Comparison of ENCODE assay signal across 1 cellular context in the genomic region with DNA sequence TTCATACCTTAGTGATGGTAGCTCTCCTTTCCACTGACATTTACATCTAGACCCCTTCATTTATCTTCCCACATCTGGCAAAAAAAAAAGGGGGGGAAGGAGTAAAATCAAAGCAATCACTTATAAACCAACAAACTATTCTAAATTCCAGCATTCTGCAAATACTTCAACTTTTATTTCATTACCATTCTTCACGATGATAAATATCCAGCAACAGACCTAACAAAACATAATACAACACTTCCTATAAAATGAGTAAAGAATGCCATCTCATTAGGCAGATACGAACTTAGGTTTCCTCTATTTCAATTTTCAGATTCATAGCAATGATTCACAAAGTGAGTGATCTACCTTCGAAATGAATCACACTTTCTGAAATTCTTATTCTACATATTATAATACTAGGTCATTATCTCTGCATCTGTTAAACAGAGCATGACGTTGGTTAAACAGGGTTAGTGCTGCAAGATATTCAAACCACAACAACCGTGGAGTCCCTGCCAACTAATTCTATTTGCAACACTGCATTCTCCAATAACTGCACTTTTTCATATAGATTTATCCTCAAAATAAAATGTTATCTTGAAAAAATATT.
TF ChIP-seq lines count a peak whose summit lies in the region.

A gene with protein sequence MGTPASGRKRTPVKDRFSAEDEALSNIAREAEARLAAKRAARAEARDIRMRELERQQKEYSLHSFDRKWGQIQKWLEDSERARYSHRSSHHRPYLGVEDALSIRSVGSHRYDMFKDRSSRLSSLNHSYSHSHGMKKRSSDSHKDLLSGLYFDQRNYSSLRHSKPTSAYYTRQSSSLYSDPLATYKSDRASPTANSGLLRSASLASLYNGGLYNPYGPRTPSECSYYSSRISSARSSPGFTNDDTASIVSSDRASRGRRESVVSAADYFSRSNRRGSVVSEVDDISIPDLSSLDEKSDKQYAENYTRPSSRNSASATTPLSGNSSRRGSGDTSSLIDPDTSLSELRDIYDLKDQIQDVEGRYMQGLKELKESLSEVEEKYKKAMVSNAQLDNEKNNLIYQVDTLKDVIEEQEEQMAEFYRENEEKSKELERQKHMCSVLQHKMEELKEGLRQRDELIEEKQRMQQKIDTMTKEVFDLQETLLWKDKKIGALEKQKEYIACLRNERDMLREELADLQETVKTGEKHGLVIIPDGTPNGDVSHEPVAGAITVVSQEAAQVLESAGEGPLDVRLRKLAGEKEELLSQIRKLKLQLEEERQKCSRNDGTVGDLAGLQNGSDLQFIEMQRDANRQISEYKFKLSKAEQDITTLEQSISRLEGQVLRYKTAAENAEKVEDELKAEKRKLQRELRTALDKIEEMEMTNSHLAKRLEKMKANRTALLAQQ (minus strand): TSS at position 51 of the 595 bp plus-strand sequence. CDS start 25,599 bp downstream, outside the sequence.

TF ChIP-seq in GM12878, 131 proteins besides CTCF, POLR2A, EP300 and RAD21 (continued from another document):
- TF ChIP-seq, protein P1, sequence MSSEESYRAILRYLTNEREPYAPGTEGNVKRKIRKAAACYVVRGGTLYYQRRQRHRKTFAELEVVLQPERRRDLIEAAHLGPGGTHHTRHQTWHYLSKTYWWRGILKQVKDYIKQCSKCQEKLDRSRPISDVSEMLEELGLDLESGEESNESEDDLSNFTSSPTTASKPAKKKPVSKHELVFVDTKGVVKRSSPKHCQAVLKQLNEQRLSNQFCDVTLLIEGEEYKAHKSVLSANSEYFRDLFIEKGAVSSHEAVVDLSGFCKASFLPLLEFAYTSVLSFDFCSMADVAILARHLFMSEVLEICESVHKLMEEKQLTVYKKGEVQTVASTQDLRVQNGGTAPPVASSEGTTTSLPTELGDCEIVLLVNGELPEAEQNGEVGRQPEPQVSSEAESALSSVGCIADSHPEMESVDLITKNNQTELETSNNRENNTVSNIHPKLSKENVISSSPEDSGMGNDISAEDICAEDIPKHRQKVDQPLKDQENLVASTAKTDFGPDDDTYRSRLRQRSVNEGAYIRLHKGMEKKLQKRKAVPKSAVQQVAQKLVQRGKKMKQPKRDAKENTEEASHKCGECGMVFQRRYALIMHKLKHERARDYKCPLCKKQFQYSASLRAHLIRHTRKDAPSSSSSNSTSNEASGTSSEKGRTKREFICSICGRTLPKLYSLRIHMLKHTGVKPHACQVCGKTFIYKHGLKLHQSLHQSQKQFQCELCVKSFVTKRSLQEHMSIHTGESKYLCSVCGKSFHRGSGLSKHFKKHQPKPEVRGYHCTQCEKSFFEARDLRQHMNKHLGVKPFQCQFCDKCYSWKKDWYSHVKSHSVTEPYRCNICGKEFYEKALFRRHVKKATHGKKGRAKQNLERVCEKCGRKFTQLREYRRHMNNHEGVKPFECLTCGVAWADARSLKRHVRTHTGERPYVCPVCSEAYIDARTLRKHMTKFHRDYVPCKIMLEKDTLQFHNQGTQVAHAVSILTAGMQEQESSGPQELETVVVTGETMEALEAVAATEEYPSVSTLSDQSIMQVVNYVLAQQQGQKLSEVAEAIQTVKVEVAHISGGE (CRISPR knock-in tag; IDR thresholded peaks at IDR 0.05) = no peak
- TF ChIP-seq ASH2L (IDR thresholded peaks at IDR 0.05; ENCODE audit: borderline replicate concordance, low read depth) (no peak), MYC (IDR thresholded peaks at IDR 0.05; ENCODE audit: insufficient read depth, insufficient read length, insufficient replicate concordance, low read length, severe bottlenecking) (no peak), FOXM1 (IDR thresholded peaks at IDR 0.05; ENCODE audit: low read depth, low read length) (peak; percentile 86; the same call in 1 of the 2 replicates), CHD2 (IDR thresholded peaks at IDR 0.05; ENCODE audit: borderline replicate concordance, low read depth, low read length) (no peak), RELA (IDR thresholded peaks at IDR 0.05; ENCODE audit: borderline replicate concordance, partially characterized antibody) (no peak), NBN (IDR thresholded peaks at IDR 0.05) (no peak), STAT1 (conservative IDR thresholded peaks at IDR 0.05) (no peak), ZBED1 (IDR thresholded peaks at IDR 0.05; ENCODE audit: borderline replicate concordance) (no peak), ZNF274 (IDR thresholded peaks at IDR 0.05; ENCODE audit: insufficient read depth, insufficient read length) (no peak), TCF7 (IDR thresholded peaks at IDR 0.05; ENCODE audit: borderline replicate concordance) (peak; percentile 27; the same call in 1 of the 2 replicates), MEF2A (IDR thresholded peaks at IDR 0.05; ENCODE audit: insufficient read depth, low read depth, low read length) (0 out of 2 replicates have a peak, but pooled peaks have one; percentile 45), HDAC2 (IDR thresholded peaks at IDR 0.05) (no peak), SIN3A (IDR thresholded peaks at IDR 0.05; ENCODE audit: low read depth, low read length) (no peak), MEF2B (IDR thresholded peaks at IDR 0.05; ENCODE audit: partially characterized antibody, poor library complexity, severe bottlenecking) (peak; percentile 38), SUPT20H (IDR thresholded peaks at IDR 0.05; ENCODE audit: borderline replicate concordance, control insufficient read depth, low read depth, low read length) (no peak), EED (IDR thresholded peaks at IDR 0.05; ENCODE audit: low read depth) (no peak), SMAD1 (IDR thresholded peaks at IDR 0.05; ENCODE audit: low read depth, partially characterized antibody) (no peak), CREB1 (IDR thresholded peaks at IDR 0.05; ENCODE audit: low read depth) (peak; percentile 60; the same call in 1 of the 2 replicates), EZH2 (IDR thresholded peaks at IDR 0.05; ENCODE audit: borderline replicate concordance, control insufficient read depth, low read depth, low read length) (no peak), ZNF384 (IDR thresholded peaks at IDR 0.05; ENCODE audit: borderline replicate concordance, low read depth, low read length) (no peak), BMI1 (IDR thresholded peaks at IDR 0.05; ENCODE audit: borderline replicate concordance) (peak; percentile 65; the same call in 1 of the 2 replicates), ZSCAN29 (IDR thresholded peaks at IDR 0.05) (no peak)
- TF ChIP-seq, protein P2, sequence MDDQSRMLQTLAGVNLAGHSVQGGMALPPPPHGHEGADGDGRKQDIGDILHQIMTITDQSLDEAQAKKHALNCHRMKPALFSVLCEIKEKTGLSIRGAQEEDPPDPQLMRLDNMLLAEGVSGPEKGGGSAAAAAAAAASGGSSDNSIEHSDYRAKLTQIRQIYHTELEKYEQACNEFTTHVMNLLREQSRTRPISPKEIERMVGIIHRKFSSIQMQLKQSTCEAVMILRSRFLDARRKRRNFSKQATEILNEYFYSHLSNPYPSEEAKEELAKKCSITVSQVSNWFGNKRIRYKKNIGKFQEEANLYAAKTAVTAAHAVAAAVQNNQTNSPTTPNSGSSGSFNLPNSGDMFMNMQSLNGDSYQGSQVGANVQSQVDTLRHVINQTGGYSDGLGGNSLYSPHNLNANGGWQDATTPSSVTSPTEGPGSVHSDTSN (IDR thresholded peaks at IDR 0.05; ENCODE audit: insufficient replicate concordance, low read depth, low read length) = no peak
- TF ChIP-seq, protein P3, sequence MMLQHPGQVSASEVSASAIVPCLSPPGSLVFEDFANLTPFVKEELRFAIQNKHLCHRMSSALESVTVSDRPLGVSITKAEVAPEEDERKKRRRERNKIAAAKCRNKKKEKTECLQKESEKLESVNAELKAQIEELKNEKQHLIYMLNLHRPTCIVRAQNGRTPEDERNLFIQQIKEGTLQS (IDR thresholded peaks at IDR 0.05; ENCODE audit: borderline replicate concordance, extremely low read depth, low read depth, low read length) = no peak
- TF ChIP-seq, protein P4, sequence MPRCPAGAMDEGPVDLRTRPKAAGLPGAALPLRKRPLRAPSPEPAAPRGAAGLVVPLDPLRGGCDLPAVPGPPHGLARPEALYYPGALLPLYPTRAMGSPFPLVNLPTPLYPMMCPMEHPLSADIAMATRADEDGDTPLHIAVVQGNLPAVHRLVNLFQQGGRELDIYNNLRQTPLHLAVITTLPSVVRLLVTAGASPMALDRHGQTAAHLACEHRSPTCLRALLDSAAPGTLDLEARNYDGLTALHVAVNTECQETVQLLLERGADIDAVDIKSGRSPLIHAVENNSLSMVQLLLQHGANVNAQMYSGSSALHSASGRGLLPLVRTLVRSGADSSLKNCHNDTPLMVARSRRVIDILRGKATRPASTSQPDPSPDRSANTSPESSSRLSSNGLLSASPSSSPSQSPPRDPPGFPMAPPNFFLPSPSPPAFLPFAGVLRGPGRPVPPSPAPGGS (IDR thresholded peaks at IDR 0.05; ENCODE audit: borderline replicate concordance, insufficient read depth, low read depth, low read length, poor library complexity, severe bottlenecking) = no peak
- TF ChIP-seq, protein P5, sequence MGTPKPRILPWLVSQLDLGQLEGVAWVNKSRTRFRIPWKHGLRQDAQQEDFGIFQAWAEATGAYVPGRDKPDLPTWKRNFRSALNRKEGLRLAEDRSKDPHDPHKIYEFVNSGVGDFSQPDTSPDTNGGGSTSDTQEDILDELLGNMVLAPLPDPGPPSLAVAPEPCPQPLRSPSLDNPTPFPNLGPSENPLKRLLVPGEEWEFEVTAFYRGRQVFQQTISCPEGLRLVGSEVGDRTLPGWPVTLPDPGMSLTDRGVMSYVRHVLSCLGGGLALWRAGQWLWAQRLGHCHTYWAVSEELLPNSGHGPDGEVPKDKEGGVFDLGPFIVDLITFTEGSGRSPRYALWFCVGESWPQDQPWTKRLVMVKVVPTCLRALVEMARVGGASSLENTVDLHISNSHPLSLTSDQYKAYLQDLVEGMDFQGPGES (IDR thresholded peaks at IDR 0.05) = no peak
- TF ChIP-seq, protein P6, sequence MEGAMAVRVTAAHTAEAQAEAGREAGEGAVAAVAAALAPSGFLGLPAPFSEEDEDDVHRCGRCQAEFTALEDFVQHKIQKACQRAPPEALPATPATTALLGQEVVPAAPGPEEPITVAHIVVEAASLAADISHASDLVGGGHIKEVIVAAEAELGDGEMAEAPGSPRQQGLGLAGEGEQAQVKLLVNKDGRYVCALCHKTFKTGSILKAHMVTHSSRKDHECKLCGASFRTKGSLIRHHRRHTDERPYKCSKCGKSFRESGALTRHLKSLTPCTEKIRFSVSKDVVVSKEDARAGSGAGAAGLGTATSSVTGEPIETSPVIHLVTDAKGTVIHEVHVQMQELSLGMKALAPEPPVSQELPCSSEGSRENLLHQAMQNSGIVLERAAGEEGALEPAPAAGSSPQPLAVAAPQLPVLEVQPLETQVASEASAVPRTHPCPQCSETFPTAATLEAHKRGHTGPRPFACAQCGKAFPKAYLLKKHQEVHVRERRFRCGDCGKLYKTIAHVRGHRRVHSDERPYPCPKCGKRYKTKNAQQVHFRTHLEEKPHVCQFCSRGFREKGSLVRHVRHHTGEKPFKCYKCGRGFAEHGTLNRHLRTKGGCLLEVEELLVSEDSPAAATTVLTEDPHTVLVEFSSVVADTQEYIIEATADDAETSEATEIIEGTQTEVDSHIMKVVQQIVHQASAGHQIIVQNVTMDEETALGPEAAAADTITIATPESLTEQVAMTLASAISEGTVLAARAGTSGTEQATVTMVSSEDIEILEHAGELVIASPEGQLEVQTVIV (IDR thresholded peaks at IDR 0.05; ENCODE audit: borderline replicate concordance, partially characterized antibody) = no peak
- TF ChIP-seq, protein P7, sequence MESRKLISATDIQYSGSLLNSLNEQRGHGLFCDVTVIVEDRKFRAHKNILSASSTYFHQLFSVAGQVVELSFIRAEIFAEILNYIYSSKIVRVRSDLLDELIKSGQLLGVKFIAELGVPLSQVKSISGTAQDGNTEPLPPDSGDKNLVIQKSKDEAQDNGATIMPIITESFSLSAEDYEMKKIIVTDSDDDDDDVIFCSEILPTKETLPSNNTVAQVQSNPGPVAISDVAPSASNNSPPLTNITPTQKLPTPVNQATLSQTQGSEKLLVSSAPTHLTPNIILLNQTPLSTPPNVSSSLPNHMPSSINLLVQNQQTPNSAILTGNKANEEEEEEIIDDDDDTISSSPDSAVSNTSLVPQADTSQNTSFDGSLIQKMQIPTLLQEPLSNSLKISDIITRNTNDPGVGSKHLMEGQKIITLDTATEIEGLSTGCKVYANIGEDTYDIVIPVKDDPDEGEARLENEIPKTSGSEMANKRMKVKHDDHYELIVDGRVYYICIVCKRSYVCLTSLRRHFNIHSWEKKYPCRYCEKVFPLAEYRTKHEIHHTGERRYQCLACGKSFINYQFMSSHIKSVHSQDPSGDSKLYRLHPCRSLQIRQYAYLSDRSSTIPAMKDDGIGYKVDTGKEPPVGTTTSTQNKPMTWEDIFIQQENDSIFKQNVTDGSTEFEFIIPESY (IDR thresholded peaks at IDR 0.05) = no peak
